In the genomic region with DNA sequence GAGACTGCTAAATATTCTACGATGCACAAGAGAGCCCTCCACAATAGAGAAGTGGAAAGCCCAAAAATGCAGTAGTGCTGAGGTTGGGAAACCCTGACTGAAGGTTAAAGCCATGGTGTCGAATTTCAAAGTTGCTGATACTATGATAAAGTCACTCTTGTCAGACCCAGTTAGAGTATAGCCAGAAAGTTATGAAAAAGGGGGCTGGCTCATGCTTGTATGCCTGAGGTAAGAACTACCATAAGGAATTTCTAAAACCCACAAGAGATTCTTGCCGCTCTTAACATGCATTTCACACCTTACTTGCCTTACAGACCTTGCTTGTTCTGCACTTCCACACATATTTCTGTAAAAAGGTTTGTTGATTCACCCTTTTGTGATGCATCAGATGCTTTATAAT, we compare ENCODE assay signal across 14 cellular contexts.
DNase-seq lines count a peak whose midpoint lies in the region; ATAC-seq and TF ChIP-seq lines count a peak whose summit lies in the region.
"Had no signal": no experiment of that assay in that cellular context is flagged by ENCODE, and none has a peak within 500 bp of the region (broad histone marks: within the 10 kb centered on the region; RNA-seq: fewer than 3 reads in every experiment).

No MANE protein-coding gene starts in this region.

- H2BK5ac ChIP-seq in trophoblast cell (ENCODE audit: low read depth, low read length, poor library complexity): no peak overlapping the region

- H2BK120ac ChIP-seq in trophoblast cell (ENCODE audit: insufficient read depth, low read length, poor library complexity): no peak overlapping the region

- no peaks in the 10 kb centered on the region for H3K79me2 ChIP-seq in trophoblast cell (ENCODE audit: control insufficient read depth, insufficient read depth, low read length, poor library complexity)
- H3K79me2 ChIP-seq in osteoblast (ENCODE audit: insufficient read depth, low read length): no peaks in the 10 kb centered on the region

- H3K4me1 ChIP-seq in trophoblast cell (ENCODE audit: control insufficient read depth in 1 of 2, insufficient read depth in 2 of 2, low read length in 2 of 2) (no peaks in the 10 kb centered on the region), osteoblast (ENCODE audit: insufficient read depth, low read length) (no peaks in the 10 kb centered on the region)

- H3K79me1 ChIP-seq in trophoblast cell (ENCODE audit: low read length): peaks cover 8% of the 10 kb centered on the region

- H4K20me1 ChIP-seq in osteoblast (ENCODE audit: insufficient read depth, low read length): no peaks in the 10 kb centered on the region

- no peak overlapping the region for H4K12ac ChIP-seq in trophoblast cell (ENCODE audit: low read depth, low read length)

- H4K91ac ChIP-seq in trophoblast cell (ENCODE audit: low read depth, low read length): no peak overlapping the region

- no peak overlapping the region for H3K18ac ChIP-seq in trophoblast cell (ENCODE audit: low read length)

- H3K27ac ChIP-seq in brain microvascular endothelial cell: no peak overlapping the region
- H3K27ac ChIP-seq in trophoblast cell (ENCODE audit: low read depth, low read length): peak overlapping the region; percentile 95
- H3K27ac ChIP-seq in osteoblast (ENCODE audit: low read depth, low read length): no peak overlapping the region

- no peak overlapping the region for H2AK5ac ChIP-seq in trophoblast cell (ENCODE audit: low read length)

- H3K23ac ChIP-seq in trophoblast cell (ENCODE audit: low read length): no peak overlapping the region

- H3K36me3 ChIP-seq in brain microvascular endothelial cell (replicated peaks) (no peaks in the 10 kb centered on the region), trophoblast cell (ENCODE audit: control insufficient read depth in 1 of 2, insufficient read depth in 2 of 2, low read length in 2 of 2) (no peaks in the 10 kb centered on the region), osteoblast (ENCODE audit: insufficient read depth, low read length) (no peaks in the 10 kb centered on the region)
- H3K36me3 ChIP-seq: MG63 had no signal

- H4K8ac ChIP-seq in trophoblast cell (ENCODE audit: low read depth, low read length): no peak overlapping the region

- H3K14ac ChIP-seq in trophoblast cell (ENCODE audit: low read length): no peak overlapping the region

- H2AFZ ChIP-seq in trophoblast cell (ENCODE audit: insufficient read depth, low read length, poor library complexity): no peak overlapping the region
- no peak overlapping the region for H2AFZ ChIP-seq in osteoblast (ENCODE audit: low read length)

- no peak for ATAC-seq in GM18867 (IDR thresholded peaks at IDR 0.05; ENCODE audit: unreplicated experiment)
- ATAC-seq: left cardiac atrium had no signal

- H3K4me3 ChIP-seq in brain microvascular endothelial cell (ENCODE audit: low read depth, low read length) (no peak overlapping the region), trophoblast cell (ENCODE audit: low read depth, low read length) (no peak overlapping the region), osteoblast (ENCODE audit: insufficient read depth, low read length) (no peak overlapping the region)
- H3K4me3 ChIP-seq: MG63 had no signal

- DNase-seq in NCI-H345 (lab: John Stamatoyannopoulos, UW) (peak; percentile 15), NCI-H345 treated with DMSO at 0.1 percent for 48 hours (lab: John Stamatoyannopoulos, UW; ENCODE audit: unreplicated experiment) (no peak), OCI-M2 (lab: John Stamatoyannopoulos, UW; ENCODE audit: unreplicated experiment) (peak; percentile 29), brain microvascular endothelial cell (peak; percentile 14), trophoblast cell (peak; percentile 56 to 75), osteoblast (ENCODE audit: insufficient read length, low spot score, missing footprints) (no peak), superior temporal gyrus (ENCODE audit: extremely low spot score) (no peak)
- DNase-seq: activated naive CD8-positive, alpha-beta T cell treated with anti-CD3 and anti-CD28 coated beads for 36 hours; dermis blood vessel endothelial cell; left cardiac atrium; MG63; NK-92 treated with Interleukin-12 subunit alpha and Interleukin-12 subunit beta, amount 100 ng/mL, for 24 hours; T-helper 9 cell had no signal

- in situ Hi-C loops in brain microvascular endothelial cell (cut with HindIII; ENCODE audit: low pct_ligation_motif_present, low sequenced_read_pairs): no loop called here

- whole genome bisulfite sequencing in trophoblast cell (ENCODE audit: extremely low coverage, insufficient coverage, insufficient read length): no CpG with 5 or more reads among the region's 3 CpGs

- no peak overlapping the region for H3K4me2 ChIP-seq in trophoblast cell (ENCODE audit: low read length)
- no peak overlapping the region for H3K4me2 ChIP-seq in osteoblast (ENCODE audit: insufficient read depth, low read length)

- no peak overlapping the region for H3K9ac ChIP-seq in trophoblast cell (ENCODE audit: low read length)

- H3K9me3 ChIP-seq in trophoblast cell (ENCODE audit: insufficient read depth, low read depth, low read length) (no peaks in the 10 kb centered on the region), osteoblast (ENCODE audit: low read depth, low read length) (no peaks in the 10 kb centered on the region)
- H3K9me3 ChIP-seq: MG63 had no signal

- H3K27me3 ChIP-seq in brain microvascular endothelial cell (replicated peaks) (no peaks in the 10 kb centered on the region), trophoblast cell (ENCODE audit: insufficient read depth, low read length) (no peaks in the 10 kb centered on the region), osteoblast (ENCODE audit: insufficient read depth, low read length) (no peaks in the 10 kb centered on the region)
- H3K27me3 ChIP-seq: MG63 had no signal

- no peak overlapping the region for H3K4ac ChIP-seq in trophoblast cell (ENCODE audit: low read depth, low read length)

- no peak overlapping the region for H2BK12ac ChIP-seq in trophoblast cell (ENCODE audit: low read length)

- TF ChIP-seq CTCF in brain microvascular endothelial cell (IDR thresholded peaks at IDR 0.05; ENCODE audit: low read depth, low read length, missing control alignments): no peak
- TF ChIP-seq CTCF in osteoblast (IDR thresholded peaks at IDR 0.05; ENCODE audit: extremely low read depth, low read depth, low read length): no peak

Comparison
In these comparisons a context has a peak if more than half of its experiments do, and no peak if none do; other contexts are left out.
1. DNase-seq: peak in NCI-H345 (single experiment), OCI-M2 (single experiment), brain microvascular endothelial cell (single experiment) and trophoblast cell (2 of 2); none in NCI-H345 treated with DMSO at 0.1 percent for 48 hours (single experiment), osteoblast (single experiment) and superior temporal gyrus (single experiment).